8 cellular contexts compared by ENCODE assay signal in genomic region chr13:104773775-104774174, GRCh38.
DNase-seq lines count a peak whose midpoint lies in the region; ATAC-seq and TF ChIP-seq lines count a peak whose summit lies in the region.

No MANE protein-coding gene starts in this region.

- H3K4me3 ChIP-seq in DOHH2 (ENCODE audit: low read length) = no peak overlapping the region
- no peak overlapping the region for H3K4me3 ChIP-seq in GM23248
- H3K4me3 ChIP-seq in adipocyte (ENCODE audit: low read length) = no peak overlapping the region

- no peaks in the 10 kb centered on the region for H3F3A ChIP-seq in DOHH2 (ENCODE audit: control insufficient read depth, insufficient read depth)
- no peaks in the 10 kb centered on the region for H3F3A ChIP-seq in GM23248 (ENCODE audit: insufficient read depth)

- no peaks in the 10 kb centered on the region for H3K27me3 ChIP-seq in DOHH2 (ENCODE audit: control insufficient read depth, low read length)
- H3K27me3 ChIP-seq in GM23248 (replicated peaks; ENCODE audit: insufficient read depth) = no peaks in the 10 kb centered on the region
- H3K27me3 ChIP-seq in adipocyte (replicated peaks; ENCODE audit: control insufficient read depth, insufficient read depth, low read length) = no peaks in the 10 kb centered on the region

- H3K4me1 ChIP-seq in DOHH2 (ENCODE audit: control insufficient read depth, low read length) (no peaks in the 10 kb centered on the region), GM23248 (ENCODE audit: insufficient read depth) (no peaks in the 10 kb centered on the region), adipocyte (ENCODE audit: control insufficient read depth, insufficient read depth, low read length) (no peaks in the 10 kb centered on the region)

- H3K79me2 ChIP-seq in DOHH2 (ENCODE audit: control insufficient read depth, low read length) (no peaks in the 10 kb centered on the region), GM23248 (ENCODE audit: insufficient read depth) (no peaks in the 10 kb centered on the region)

- H3K9ac ChIP-seq in GM23248 (no peak overlapping the region), adipocyte (ENCODE audit: low read length) (no peak overlapping the region)

- TF ChIP-seq CTCF in DOHH2 (IDR thresholded peaks at IDR 0.05; ENCODE audit: low read depth, low read length, poor library complexity, severe bottlenecking) = peak; percentile 68

- no peak overlapping the region for H2AFZ ChIP-seq in GM23248

- no peaks in the 10 kb centered on the region for H4K20me1 ChIP-seq in DOHH2 (ENCODE audit: control insufficient read depth, insufficient read depth, low read depth, low read length)
- no peaks in the 10 kb centered on the region for H4K20me1 ChIP-seq in GM23248 (ENCODE audit: insufficient read depth)

- ATAC-seq in GM18517 (IDR thresholded peaks at IDR 0.05; ENCODE audit: unreplicated experiment) (no peak), HG02588 (IDR thresholded peaks at IDR 0.05; ENCODE audit: unreplicated experiment) (no peak)

- DNase-seq in GM23248 (peak; percentile 50), NCI-H1105 (lab: John Stamatoyannopoulos, UW) (peak; percentile 54), adipocyte (ENCODE audit: low read depth) (peak; percentile 88), kidney glomerular epithelial cell (lab: John Stamatoyannopoulos, UW) (peak; percentile 63), COLO668 (lab: John Stamatoyannopoulos, UW; ENCODE audit: unreplicated experiment) (no peak)

- in situ Hi-C loops in GM23248 (cut with MboI) = no loop called here

- H3K4me2 ChIP-seq in DOHH2 (ENCODE audit: low read length) = no peak overlapping the region
- H3K4me2 ChIP-seq in GM23248 (ENCODE audit: unreplicated experiment) = no peak overlapping the region

- WGBS in GM23248 (ENCODE audit: low coverage in 1 of 2, low lambda C conversion rate in 2 of 2, missing lambda C conversion rate in 2 of 2), 2 experiments = 30 to 33% methylated on average over 2 of the region's 2 CpGs

- no peaks in the 10 kb centered on the region for H3K9me2 ChIP-seq in DOHH2 (replicated peaks; ENCODE audit: control insufficient read depth, low read length)
- no peaks in the 10 kb centered on the region for H3K9me2 ChIP-seq in GM23248 (ENCODE audit: insufficient read depth)

- H3K36me3 ChIP-seq in DOHH2 (ENCODE audit: control insufficient read depth, low read length) (no peaks in the 10 kb centered on the region), GM23248 (ENCODE audit: low read depth) (no peaks in the 10 kb centered on the region), adipocyte (ENCODE audit: control insufficient read depth, insufficient read depth, low read length, severe bottlenecking) (no peaks in the 10 kb centered on the region)

- H3K9me3 ChIP-seq in DOHH2 (ENCODE audit: control insufficient read depth, insufficient read depth, low read length) (no peaks in the 10 kb centered on the region), GM23248 (ENCODE audit: low read depth) (no peaks in the 10 kb centered on the region), adipocyte (ENCODE audit: control insufficient read depth, low read length) (no peaks in the 10 kb centered on the region)

- H3K27ac ChIP-seq in DOHH2 (ENCODE audit: low read depth, low read length) (no peak overlapping the region), GM23248 (no peak overlapping the region)
